Comparison of ENCODE assay signal across 8 cellular contexts in the genomic region with DNA sequence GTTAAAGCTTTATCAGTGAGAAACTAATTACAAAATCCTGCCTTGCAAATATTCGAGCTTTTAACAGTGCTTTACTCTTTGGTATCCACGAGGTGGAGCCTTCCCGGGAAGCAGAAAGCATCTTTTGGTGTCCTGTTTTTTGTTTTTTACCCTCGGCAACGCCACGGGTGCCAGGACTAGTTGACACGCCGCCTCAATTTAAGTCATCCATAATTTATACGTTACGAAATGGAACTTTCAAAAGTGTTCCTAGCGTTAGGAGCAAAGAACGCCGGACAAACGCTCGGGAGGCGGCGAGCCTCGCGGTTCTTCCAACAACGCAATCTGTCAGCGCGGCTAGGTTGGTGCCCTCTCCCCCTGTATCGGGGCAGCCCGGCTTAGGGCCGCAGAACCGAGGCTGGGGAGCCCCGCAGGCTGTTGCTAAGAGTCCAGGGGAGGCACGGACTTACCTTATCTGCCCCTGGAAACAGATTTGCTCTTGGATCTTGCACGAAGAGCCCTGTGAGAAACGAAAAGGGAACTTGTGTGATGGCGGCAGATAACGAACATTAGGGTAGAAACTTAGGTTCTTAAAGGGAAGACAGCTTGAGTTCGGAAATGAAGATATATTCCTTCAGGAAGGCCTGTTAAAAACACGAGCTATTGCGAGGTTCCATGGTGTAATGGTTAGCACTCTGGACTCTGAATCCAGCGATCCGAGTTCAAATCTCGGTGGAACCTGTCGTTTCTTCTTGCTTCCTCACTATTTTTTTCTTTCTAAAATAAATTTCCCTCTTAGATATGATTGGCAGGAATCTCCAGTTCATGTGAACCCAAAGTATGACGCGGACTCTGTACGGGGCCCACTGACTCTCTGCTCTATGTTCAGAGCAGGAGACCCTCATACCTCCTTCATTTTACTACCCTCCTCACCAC. TPM values are rescaled to one million over a fixed set of nuclear protein-coding genes. Genes with fewer than 3 reads are reported as not detected.
DNase-seq lines count a peak whose midpoint lies in the region; ATAC-seq and TF ChIP-seq lines count a peak whose summit lies in the region.

No MANE protein-coding gene starts in this region.

- peak overlapping the region; percentile 59 for H3K27ac ChIP-seq in effector memory CD4-positive, alpha-beta T cell (ENCODE audit: insufficient read depth, low read length, poor library complexity, severe bottlenecking)

- ATAC-seq in GM18867 (IDR thresholded peaks at IDR 0.05; ENCODE audit: unreplicated experiment) (peak; percentile 76), HG03378 (IDR thresholded peaks at IDR 0.05; ENCODE audit: unreplicated experiment) (peak; percentile 68)

- H3K4me3 ChIP-seq in AG09309 (ENCODE audit: control insufficient read depth, low read depth, low read length), result peak overlapping the region; percentile 82
- peak overlapping the region; percentile 85 for H3K4me3 ChIP-seq in effector memory CD4-positive, alpha-beta T cell (ENCODE audit: insufficient read depth, low read depth, low read length, poor library complexity, severe bottlenecking)

- H3K9me3 ChIP-seq in effector memory CD4-positive, alpha-beta T cell (ENCODE audit: control insufficient read depth, low read length), result no peaks in the 10 kb centered on the region

- H3K4me1 ChIP-seq in effector memory CD4-positive, alpha-beta T cell (ENCODE audit: control insufficient read depth, insufficient read depth, low read length, poor library complexity, severe bottlenecking), result peaks cover 4% of the 10 kb centered on the region

- DNase-seq in AG09309 (ENCODE audit: low read depth), result peak; percentile 77
- peak; percentile 72 for DNase-seq in NCI-H526 treated with DMSO at 0.1 percent for 48 hours (lab: John Stamatoyannopoulos, UW)
- peak; percentile 71 to 78 for DNase-seq in activated CD4-positive, alpha-beta T cell treated with anti-CD3 and anti-CD28 coated beads, Interleukin-2, amount 50 U/mL, for 48 hours
- DNase-seq in effector memory CD4-positive, alpha-beta T cell, result peak; percentile 24 to 47 (median 35)
- peak; percentile 79 to 90 for DNase-seq in lung microvascular endothelial cell (ENCODE audit: low read depth in 2 of 2)
- peak; percentile 27 to 36 (median 29) for DNase-seq in stimulated activated CD4-positive, alpha-beta T cell treated with anti-CD3 and anti-CD28 coated beads, TNF-alpha, amount 100 ng/mL, for 4 hours (ENCODE audit: low read depth in 3 of 3)

- peak; percentile 75 for TF ChIP-seq CTCF in AG09309 (IDR thresholded peaks at IDR 0.05; ENCODE audit: control insufficient read depth, insufficient read depth, low read depth, low read length, missing control alignments)

- H3K27me3 ChIP-seq in effector memory CD4-positive, alpha-beta T cell (replicated peaks; ENCODE audit: control insufficient read depth, insufficient read depth, low read length, poor library complexity, severe bottlenecking), result peaks cover 9% of the 10 kb centered on the region

- H3K36me3 ChIP-seq in effector memory CD4-positive, alpha-beta T cell (ENCODE audit: control insufficient read depth, insufficient read depth, low read length), result no peaks in the 10 kb centered on the region

RNA-seq across cellular contexts. Expression of a gene that starts 46.2 kb away (rescaled TPM):
- 3.9 and 4.4 TPM in 2 replicates for total RNA-seq in lung microvascular endothelial cell

Comparison
In these comparisons a context has a peak if more than half of its experiments do, and no peak if none do; other contexts are left out.
1. Peak in every context shown above with its lines: DNase-seq, ATAC-seq, H3K4me3 ChIP-seq and H3K27ac ChIP-seq.
2. DNase-seq: peak in every context shown above with its lines; median percentile 84 in lung microvascular endothelial cell; 77 in AG09309; 74 in activated CD4-positive, alpha-beta T cell treated with anti-CD3 and anti-CD28 coated beads, Interleukin-2, amount 50 U/mL, for 48 hours; 72 in NCI-H526 treated with DMSO at 0.1 percent for 48 hours; 35 in effector memory CD4-positive, alpha-beta T cell; 29 in stimulated activated CD4-positive, alpha-beta T cell treated with anti-CD3 and anti-CD28 coated beads, TNF-alpha, amount 100 ng/mL, for 4 hours.